9 cellular contexts compared by ENCODE assay signal in genomic region chr16:69089091-69089912, GRCh38. TPM values are rescaled to one million over a fixed set of nuclear protein-coding genes. Genes with fewer than 3 reads are reported as not detected.
DNase-seq lines count a peak whose midpoint lies in the region; ATAC-seq and TF ChIP-seq lines count a peak whose summit lies in the region.
"Had no signal": no experiment of that assay in that cellular context is flagged by ENCODE, and none has a peak within 500 bp of the region (broad histone marks: within the 10 kb centered on the region; RNA-seq: fewer than 3 reads in every experiment).

No MANE protein-coding gene starts in this region.

- in situ Hi-C loops in IMR-90 (cut with MboI; ENCODE audit: low sequenced_read_pairs): no loop called here

- H3K23ac ChIP-seq in IMR-90 (ENCODE audit: low read depth, low read length): no peak overlapping the region

- no peak overlapping the region for H2BK15ac ChIP-seq in IMR-90 (ENCODE audit: low read depth, low read length)

- TF ChIP-seq POLR2A in IMR-90 (IDR thresholded peaks at IDR 0.05; ENCODE audit: low read depth, low read length): no peak

- TF ChIP-seq CTCF in IMR-90 (conservative IDR thresholded peaks at IDR 0.05; ENCODE audit: low read depth, low read length) (no peak), liver (IDR thresholded peaks at IDR 0.05; ENCODE audit: low read depth, low read length, missing input control) (no peak)

- no peaks in the 10 kb centered on the region for H3K79me1 ChIP-seq in IMR-90 (ENCODE audit: low read depth in 1 of 2, low read length in 2 of 2)

- dilution Hi-C loops in IMR-90 (cut with HindIII; ENCODE audit: low sequenced_read_pairs, unreplicated experiment): no loop called here

- no peak overlapping the region for H3K14ac ChIP-seq in IMR-90 (replicated peaks; ENCODE audit: low read depth, low read length)

- H3K4me1 ChIP-seq in IMR-90 (ENCODE audit: control insufficient read depth, insufficient read depth, low read length) (peaks cover 7% of the 10 kb centered on the region), liver (ENCODE audit: control insufficient read depth in 4 of 4, insufficient read depth in 4 of 4, low read length in 3 of 4) (peaks cover 12 to 19% (median 17%) of the 10 kb centered on the region in 4 donors)

- H3K9me1 ChIP-seq in IMR-90 (ENCODE audit: insufficient read depth, low read length): 0 out of 2 replicates have a peak, but pooled peaks cover under 1% of the 10 kb centered on the region

- H2AFZ ChIP-seq in IMR-90 (replicated peaks; ENCODE audit: low read length, poor library complexity): peak overlapping the region; percentile 53

- no peak overlapping the region for H4K8ac ChIP-seq in IMR-90 (ENCODE audit: low read depth in 2 of 2, low read length in 2 of 2)

- no peak overlapping the region for H4K5ac ChIP-seq in IMR-90 (ENCODE audit: low read depth, low read length)

- no peak overlapping the region for H2BK20ac ChIP-seq in IMR-90 (ENCODE audit: low read depth, low read length)

- CTCF ChIA-PET in IMR-90 (lab: Yijun Ruan, JAX): no interaction called here

- DNase-seq in DMS53 treated with DMSO at 0.1 percent for 48 hours (lab: John Stamatoyannopoulos, UW; ENCODE audit: unreplicated experiment) (peak; percentile 21), IMR-90 (peak; percentile 53)
- peak; percentile 41 to 52 for DNase-seq in activated T-cell treated with anti-CD3 and anti-CD28 coated beads, Interleukin-2, amount 50 U/mL, for 48 hours

- H3K27ac ChIP-seq in IMR-90 (ENCODE audit: insufficient read depth, low read length) (no peak overlapping the region), liver (ENCODE audit: low read depth in 1 of 2, low read length in 2 of 2) (peak overlapping the region; percentile 57 to 84)
- H3K27ac ChIP-seq: SJSA1 had no signal

- H2AK9ac ChIP-seq in IMR-90 (replicated peaks; ENCODE audit: low read depth, low read length, poor library complexity): no peak overlapping the region

- 53% methylated on average over 3 of the region's 16 CpGs; no CpG with 5 or more reads in 1 of the 2 experiments for WGBS in IMR-90 (ENCODE audit: extremely low coverage in 2 of 2, insufficient read length in 1 of 2), 2 experiments
- 27% methylated on average over 16 of the region's 16 CpGs for WGBS in liver

- no peak overlapping the region for H4K91ac ChIP-seq in IMR-90 (ENCODE audit: insufficient read depth, low read depth, low read length)

- H3K4me2 ChIP-seq in IMR-90 (ENCODE audit: low read depth, low read length): peak overlapping the region; percentile 35; the same call in 1 of the 2 replicates

- intact Hi-C loops in IMR-90 (cut with micrococcal nuclease): no loop called here

- no peak overlapping the region for H3K18ac ChIP-seq in IMR-90 (ENCODE audit: low read depth, low read length)

- H2BK5ac ChIP-seq in IMR-90 (ENCODE audit: low read depth, low read length, poor library complexity, severe bottlenecking): no peak overlapping the region

- H3K4ac ChIP-seq in IMR-90 (ENCODE audit: low read depth, low read length): no peak overlapping the region

- H2BK120ac ChIP-seq in IMR-90 (ENCODE audit: low read depth, low read length): no peak overlapping the region

- no peaks in the 10 kb centered on the region for H3K36me3 ChIP-seq in IMR-90 (ENCODE audit: control insufficient read depth, insufficient read depth, low read length)
- H3K36me3 ChIP-seq in liver (ENCODE audit: control insufficient read depth in 4 of 4, insufficient read depth in 3 of 4, low read depth in 1 of 4, low read length in 3 of 4): peaks cover 0 to 7% (median 4%) of the 10 kb centered on the region in 4 donors
- H3K36me3 ChIP-seq: SJSA1 had no signal

- H4K20me1 ChIP-seq in IMR-90 (ENCODE audit: insufficient read depth, low read length): no peaks in the 10 kb centered on the region

- ATAC-seq in IMR-90 (ENCODE audit: low read depth) (peak; percentile 87), GM21737 (IDR thresholded peaks at IDR 0.05; ENCODE audit: unreplicated experiment) (no peak), GM19455 (IDR thresholded peaks at IDR 0.05; ENCODE audit: unreplicated experiment) (no peak), HG03469 (IDR thresholded peaks at IDR 0.05; ENCODE audit: unreplicated experiment) (no peak), GM21360 (IDR thresholded peaks at IDR 0.05; ENCODE audit: unreplicated experiment) (no peak)

- H3K27me3 ChIP-seq in IMR-90 (ENCODE audit: control insufficient read depth, insufficient read depth, low read length) (no peaks in the 10 kb centered on the region), liver (ENCODE audit: control insufficient read depth in 4 of 4, insufficient read depth in 4 of 4, low read length in 3 of 4) (no peaks in the 10 kb centered on the region)
- H3K27me3 ChIP-seq: SJSA1 had no signal

- POLR2A ChIA-PET in IMR-90 (lab: Charles Lee; ENCODE audit: unreplicated experiment): no interaction called here

- no peak overlapping the region for H3K56ac ChIP-seq in IMR-90 (ENCODE audit: extremely low read depth, insufficient read depth, low read length)

- H3K9ac ChIP-seq in IMR-90 (ENCODE audit: low read depth, low read length) (no peak overlapping the region), liver (ENCODE audit: low read depth in 1 of 2, low read length in 2 of 2) (no peak overlapping the region)

- TF ChIP-seq RAD21 in IMR-90 (IDR thresholded peaks at IDR 0.05; ENCODE audit: low read length) (no peak), liver (IDR thresholded peaks at IDR 0.05) (peak in 1 of 2 donors; percentile 13)

- BruUV-seq in IMR-90 (replicated peaks; lab: Mats Ljungman, UMichigan): no TSS peak

- H3K9me3 ChIP-seq in IMR-90 (ENCODE audit: control insufficient read depth, insufficient read depth, low read length) (no peaks in the 10 kb centered on the region), liver (ENCODE audit: control insufficient read depth in 4 of 4, low read length in 3 of 4) (no peaks in the 10 kb centered on the region)
- H3K9me3 ChIP-seq: SJSA1 had no signal

- H3K4me3 ChIP-seq in IMR-90 (ENCODE audit: insufficient read depth, low read depth, low read length) (no peak overlapping the region), liver (ENCODE audit: low read depth in 1 of 3, low read length in 3 of 3) (peak overlapping the region in 2 of 3 donors; percentile 12 to 36)
- H3K4me3 ChIP-seq: SJSA1 had no signal

- no peak overlapping the region for H2AK5ac ChIP-seq in IMR-90 (ENCODE audit: low read depth, low read length)

TF ChIP-seq in IMR-90, 13 proteins besides CTCF, POLR2A, EP300 and RAD21 (continues in another document):
- TF ChIP-seq BHLHE40 (IDR thresholded peaks at IDR 0.05; ENCODE audit: low read depth, low read length) (peak; percentile 12; the same call in 1 of the 2 replicates), MAZ (IDR thresholded peaks at IDR 0.05; ENCODE audit: borderline replicate concordance, low read depth, low read length) (no peak), FOS (IDR thresholded peaks at IDR 0.05; ENCODE audit: low read depth, low read length) (no peak), RFX5 (IDR thresholded peaks at IDR 0.05; ENCODE audit: low read depth, low read length) (no peak), CEBPB (IDR thresholded peaks at IDR 0.05; ENCODE audit: low read depth, low read length) (0 out of 2 replicates have a peak, but pooled peaks have one; percentile 8), RCOR1 (IDR thresholded peaks at IDR 0.05; ENCODE audit: insufficient replicate concordance, low read length) (no peak), USF2 (IDR thresholded peaks at IDR 0.05; ENCODE audit: low read depth, low read length) (no peak)

TF ChIP-seq in liver, 16 proteins besides CTCF, POLR2A, EP300 and RAD21 (continues in another document):
- TF ChIP-seq HNF4G (IDR thresholded peaks at IDR 0.05): no peak
- TF ChIP-seq ZBTB33 (IDR thresholded peaks at IDR 0.05): peak; percentile 36
- no peak for TF ChIP-seq FOXA1 (IDR thresholded peaks at IDR 0.05)
- TF ChIP-seq JUND (IDR thresholded peaks at IDR 0.05): peak; percentile 95 to 96
- TF ChIP-seq TAF1 (conservative IDR thresholded peaks at IDR 0.05): no peak
- peak; percentile 92 for TF ChIP-seq ATF3 (IDR thresholded peaks at IDR 0.05)
- peak; percentile 44 for TF ChIP-seq YY1 (IDR thresholded peaks at IDR 0.05)
- no peak for TF ChIP-seq FOXA2 (IDR thresholded peaks at IDR 0.05)

RNA-seq across cellular contexts. Expression of gene HAS3, which starts 16.2 kb away (rescaled TPM):
- 0.28 and 0.36 TPM in 2 replicates for total RNA-seq in IMR-90 (2012; rRNA removed)
- polyA plus RNA-seq in IMR-90 (2012; rRNA removed): 0.73 and 0.97 TPM in 2 replicates
- 0.37 and 0.90 TPM in 2 replicates for polyA plus RNA-seq in IMR-90 (2012; cell fraction: cytosol; rRNA removed)
- 2.4 and 3.3 TPM in 2 replicates for polyA plus RNA-seq in IMR-90 (2012; cell fraction: nucleus; rRNA removed; ENCODE audit: low replicate concordance)
- under 1 TPM; 0.09 to 0.75 TPM for total RNA-seq in liver
- polyA plus RNA-seq in liver: under 1 TPM; 0.19 to 0.32 TPM

RNA-seq across cellular contexts. Expression of gene CHTF8, which starts 43.1 kb away (rescaled TPM):
- total RNA-seq in IMR-90 (2012; rRNA removed) (40.8 and 47.1 TPM in 2 replicates), liver (10 to 100 TPM; 52.0 to 56.9 TPM)
- polyA plus RNA-seq in IMR-90 (2012; rRNA removed) (95.6 and 122 TPM in 2 replicates), liver (10 to 100 TPM; 15.2 to 51.1 TPM)
- 40.0 and 73.4 TPM in 2 replicates for polyA plus RNA-seq in IMR-90 (2012; cell fraction: cytosol; rRNA removed)
- 40.8 and 52.9 TPM in 2 replicates for polyA plus RNA-seq in IMR-90 (2012; cell fraction: nucleus; rRNA removed; ENCODE audit: low replicate concordance)

RNA-seq across cellular contexts. Expression of gene UTP4, which starts 43.1 kb away (rescaled TPM):
- total RNA-seq in IMR-90 (2012; rRNA removed): 30.0 and 32.1 TPM in 2 replicates
- polyA plus RNA-seq in IMR-90 (2012; rRNA removed): 60.3 and 61.8 TPM in 2 replicates
- polyA plus RNA-seq in IMR-90 (2012; cell fraction: cytosol; rRNA removed): 24.3 and 27.2 TPM in 2 replicates
- polyA plus RNA-seq in IMR-90 (2012; cell fraction: nucleus; rRNA removed; ENCODE audit: low replicate concordance): 43.2 and 50.8 TPM in 2 replicates
- total RNA-seq in liver: 10 to 100 TPM; 11.3 to 13.8 TPM
- 10 to 100 TPM; 11.9 to 12.9 TPM for polyA plus RNA-seq in liver
